In the genomic region with DNA sequence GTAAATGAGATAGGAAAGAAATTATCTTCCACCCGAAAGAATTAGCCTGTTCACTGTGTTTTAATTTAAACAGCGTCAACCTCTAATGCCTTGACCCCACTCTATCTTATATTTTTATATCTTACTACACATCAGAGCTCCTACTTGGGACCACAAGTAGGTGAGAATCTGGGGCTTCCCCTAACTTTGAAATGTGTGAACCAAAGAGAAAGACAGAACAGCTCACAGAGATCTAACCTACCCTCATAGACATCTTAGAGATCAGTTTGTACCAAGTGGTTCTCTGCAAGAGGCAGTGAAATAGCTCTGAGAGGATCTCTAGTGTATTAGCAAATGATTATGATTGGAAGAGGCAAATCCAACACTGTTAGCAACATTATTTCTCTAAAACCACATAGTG, we compare ENCODE assay signal across 17 cellular contexts. TPM values are rescaled to one million over a fixed set of nuclear protein-coding genes. Genes with fewer than 3 reads are reported as not detected.
DNase-seq lines count a peak whose midpoint lies in the region; ATAC-seq and TF ChIP-seq lines count a peak whose summit lies in the region.
"Had no signal": no experiment of that assay in that cellular context is flagged by ENCODE, and none has a peak within 500 bp of the region (broad histone marks: within the 10 kb centered on the region; RNA-seq: fewer than 3 reads in every experiment).

No MANE protein-coding gene starts in this region.

- no peak overlapping the region for H3K4me3 Mint-ChIP-seq in activated naive CD8-positive, alpha-beta T cell treated with anti-CD3 and anti-CD28 coated beads, Interleukin-2, amount 50 U/mL, for 24 hours
- H3K4me3 Mint-ChIP-seq in activated naive CD8-positive, alpha-beta T cell treated with anti-CD3 and anti-CD28 coated beads for 36 hours: no peak overlapping the region
- H3K4me3 Mint-ChIP-seq in immature natural killer cell: peak overlapping the region; percentile 37 to 67 (median 51)
- H3K4me3 Mint-ChIP-seq: CD4-positive, CD25-positive, alpha-beta regulatory T cell; H9 had no signal

- peak overlapping the region; percentile 78; the same call in 1 of the 2 replicates for H2AFZ ChIP-seq in OCI-LY3 (ENCODE audit: low read depth, low read length)

- H3K4me1 ChIP-seq in OCI-LY3 (ENCODE audit: low read length): peaks cover 28% of the 10 kb centered on the region
- H3K4me1 ChIP-seq: BLaER1 treated with 17β-estradiol and CSF1 and Interleukin-3, amounts not matched to agents 10 nM and 100 nM had no signal

- H3K79me2 ChIP-seq in OCI-LY3 (ENCODE audit: low read length): no peaks in the 10 kb centered on the region

- peak overlapping the region; percentile 67 for H3K4me2 ChIP-seq in OCI-LY3 (ENCODE audit: low read length)
- H3K4me2 ChIP-seq: BLaER1 treated with 17β-estradiol and CSF1 and Interleukin-3, amounts not matched to agents 10 nM and 100 nM had no signal

- H3K9me3 Mint-ChIP-seq in activated naive CD8-positive, alpha-beta T cell treated with anti-CD3 and anti-CD28 coated beads, Interleukin-2, amount 50 U/mL, for 24 hours: peaks cover 21% of the 10 kb centered on the region
- peaks cover 20% of the 10 kb centered on the region for H3K9me3 Mint-ChIP-seq in activated naive CD8-positive, alpha-beta T cell treated with anti-CD3 and anti-CD28 coated beads for 36 hours
- H3K9me3 Mint-ChIP-seq in immature natural killer cell: peaks cover 0 to 12% (median 8%) of the 10 kb centered on the region in 6 donors

- no peaks in the 10 kb centered on the region for H4K20me1 ChIP-seq in OCI-LY3 (ENCODE audit: insufficient read depth, low read length)
- H4K20me1 ChIP-seq: BLaER1 treated with 17β-estradiol and CSF1 and Interleukin-3, amounts not matched to agents 10 nM and 100 nM had no signal

- H3K4me3 ChIP-seq in OCI-LY3 (ENCODE audit: low read length) (peak overlapping the region; percentile 19), foreskin fibroblast (ENCODE audit: low read depth in 1 of 2, low read length in 2 of 2) (no peak overlapping the region)
- H3K4me3 ChIP-seq: BLaER1 treated with 17β-estradiol and CSF1 and Interleukin-3, amounts not matched to agents 10 nM and 100 nM; GM12878 had no signal

- TF ChIP-seq CTCF in OCI-LY3 (IDR thresholded peaks at IDR 0.05; ENCODE audit: low read depth, low read length) (no peak), foreskin fibroblast (IDR thresholded peaks at IDR 0.05; ENCODE audit: low read depth, low read length) (no peak)

- DNase-seq in activated naive CD8-positive, alpha-beta T cell treated with anti-CD3 and anti-CD28 coated beads, Interleukin-2, amount 50 U/mL, for 24 hours: no peak
- no peak for DNase-seq in activated naive CD8-positive, alpha-beta T cell treated with anti-CD3 and anti-CD28 coated beads for 36 hours
- DNase-seq in immature natural killer cell (peak; percentile 53 to 70 (median 64)), NCI-H345 (lab: John Stamatoyannopoulos, UW) (no peak), NCI-H748 treated with DMSO at 0.1 percent for 48 hours (lab: John Stamatoyannopoulos, UW) (no peak), foreskin fibroblast (no peak)
- DNase-seq: ACHN; CD4-positive, CD25-positive, alpha-beta regulatory T cell; DMS79; GOT3; H9 had no signal

- H3K27me3 Mint-ChIP-seq in activated naive CD8-positive, alpha-beta T cell treated with anti-CD3 and anti-CD28 coated beads, Interleukin-2, amount 50 U/mL, for 24 hours: peaks cover 2% of the 10 kb centered on the region
- peaks cover 9% of the 10 kb centered on the region for H3K27me3 Mint-ChIP-seq in activated naive CD8-positive, alpha-beta T cell treated with anti-CD3 and anti-CD28 coated beads for 36 hours
- peaks cover 0 to 2% (median 0%) of the 10 kb centered on the region in 3 donors for H3K27me3 Mint-ChIP-seq in immature natural killer cell (ENCODE audit: low read depth in 3 of 3)
- H3K27me3 Mint-ChIP-seq: CD4-positive, CD25-positive, alpha-beta regulatory T cell had no signal

- no peaks in the 10 kb centered on the region for H3K36me3 ChIP-seq in OCI-LY3 (replicated peaks; ENCODE audit: low read depth, low read length)
- H3K36me3 ChIP-seq: BLaER1 treated with 17β-estradiol and CSF1 and Interleukin-3, amounts not matched to agents 10 nM and 100 nM had no signal

- peak; percentile 54 for ATAC-seq in activated naive CD8-positive, alpha-beta T cell treated with anti-CD3 and anti-CD28 coated beads, Interleukin-2, amount 50 U/mL, for 24 hours
- ATAC-seq: GM12878, HepG2 had no signal

- no peak overlapping the region; the same call in 1 of the 2 replicates for H3K9ac ChIP-seq in OCI-LY3 (ENCODE audit: low read length)
- H3K9ac ChIP-seq: BLaER1 treated with 17β-estradiol and CSF1 and Interleukin-3, amounts not matched to agents 10 nM and 100 nM had no signal

- no peak overlapping the region for H3K27ac Mint-ChIP-seq in activated naive CD8-positive, alpha-beta T cell treated with anti-CD3 and anti-CD28 coated beads, Interleukin-2, amount 50 U/mL, for 24 hours
- H3K27ac Mint-ChIP-seq in activated naive CD8-positive, alpha-beta T cell treated with anti-CD3 and anti-CD28 coated beads for 36 hours: no peak overlapping the region
- peak overlapping the region; percentile 66 to 91 (median 88) for H3K27ac Mint-ChIP-seq in immature natural killer cell
- H3K27ac Mint-ChIP-seq: CD4-positive, CD25-positive, alpha-beta regulatory T cell; H9 had no signal

- H3K9me3 ChIP-seq in OCI-LY3 (ENCODE audit: insufficient read depth, low read length): peaks cover 14% of the 10 kb centered on the region; the same call in 1 of the 2 replicates

- H3K4me1 Mint-ChIP-seq in activated naive CD8-positive, alpha-beta T cell treated with anti-CD3 and anti-CD28 coated beads, Interleukin-2, amount 50 U/mL, for 24 hours: peaks cover 16% of the 10 kb centered on the region
- H3K4me1 Mint-ChIP-seq in activated naive CD8-positive, alpha-beta T cell treated with anti-CD3 and anti-CD28 coated beads for 36 hours: peaks cover 8% of the 10 kb centered on the region
- H3K4me1 Mint-ChIP-seq in immature natural killer cell: peaks cover 83 to 96% of the 10 kb centered on the region in 2 donors

- H3K27me3 ChIP-seq in OCI-LY3 (ENCODE audit: low read depth, low read length): no peaks in the 10 kb centered on the region
- H3K27me3 ChIP-seq: BLaER1 treated with 17β-estradiol and CSF1 and Interleukin-3, amounts not matched to agents 10 nM and 100 nM had no signal

- peak overlapping the region; percentile 63 for H3K27ac ChIP-seq in OCI-LY3 (ENCODE audit: low read length)
- H3K27ac ChIP-seq: BLaER1 treated with 17β-estradiol and CSF1 and Interleukin-3, amounts not matched to agents 10 nM and 100 nM had no signal

- H3K36me3 Mint-ChIP-seq in activated naive CD8-positive, alpha-beta T cell treated with anti-CD3 and anti-CD28 coated beads, Interleukin-2, amount 50 U/mL, for 24 hours (ENCODE audit: low read depth): peaks cover 22% of the 10 kb centered on the region
- H3K36me3 Mint-ChIP-seq in activated naive CD8-positive, alpha-beta T cell treated with anti-CD3 and anti-CD28 coated beads for 36 hours: peaks cover 15% of the 10 kb centered on the region
- peaks cover 33 to 58% (median 42%) of the 10 kb centered on the region in 3 donors for H3K36me3 Mint-ChIP-seq in immature natural killer cell

RNA-seq across cellular contexts. Expression of gene IFI16, which starts 31.0 kb away (rescaled TPM):
- 100 to 1,000 TPM; 292 to 296 TPM for total RNA-seq in activated naive CD8-positive, alpha-beta T cell treated with anti-CD3 and anti-CD28 coated beads for 36 hours
- 100 to 1,000 TPM in 1 of 3 donors, 10 to 100 TPM in 2; 78.8 to 205 (median 80.3) TPM for polyA plus RNA-seq in immature natural killer cell
- total RNA-seq: G401, HepG2 had no signal
- polyA plus RNA-seq: HepG2 had no signal

RNA-seq across cellular contexts. Expression of gene PYHIN1, which starts 47.4 kb away (rescaled TPM):
- 1 to 10 TPM; 1.4 to 1.6 TPM for total RNA-seq in activated naive CD8-positive, alpha-beta T cell treated with anti-CD3 and anti-CD28 coated beads for 36 hours
- 100 to 1,000 TPM; 141 to 290 (median 150) TPM for polyA plus RNA-seq in immature natural killer cell
- total RNA-seq: A172, G401, H9, HepG2 had no signal
- polyA plus RNA-seq: HepG2 had no signal

Comparison
In these comparisons a context has a peak if more than half of its experiments do, and no peak if none do; other contexts are left out.
1. DNase-seq: peak in immature natural killer cell (3 of 3); none in activated naive CD8-positive, alpha-beta T cell treated with anti-CD3 and anti-CD28 coated beads, Interleukin-2, amount 50 U/mL, for 24 hours (single experiment), activated naive CD8-positive, alpha-beta T cell treated with anti-CD3 and anti-CD28 coated beads for 36 hours (single experiment), NCI-H345 (single experiment), NCI-H748 treated with DMSO at 0.1 percent for 48 hours (single experiment) and foreskin fibroblast (0 of 2).
2. H3K27ac Mint-ChIP-seq: peak in immature natural killer cell (6 of 6); none in activated naive CD8-positive, alpha-beta T cell treated with anti-CD3 and anti-CD28 coated beads, Interleukin-2, amount 50 U/mL, for 24 hours (single experiment) and activated naive CD8-positive, alpha-beta T cell treated with anti-CD3 and anti-CD28 coated beads for 36 hours (single experiment).
3. H3K4me3 Mint-ChIP-seq: peak in immature natural killer cell (5 of 5); none in activated naive CD8-positive, alpha-beta T cell treated with anti-CD3 and anti-CD28 coated beads, Interleukin-2, amount 50 U/mL, for 24 hours (single experiment) and activated naive CD8-positive, alpha-beta T cell treated with anti-CD3 and anti-CD28 coated beads for 36 hours (single experiment).